In the genomic region with DNA sequence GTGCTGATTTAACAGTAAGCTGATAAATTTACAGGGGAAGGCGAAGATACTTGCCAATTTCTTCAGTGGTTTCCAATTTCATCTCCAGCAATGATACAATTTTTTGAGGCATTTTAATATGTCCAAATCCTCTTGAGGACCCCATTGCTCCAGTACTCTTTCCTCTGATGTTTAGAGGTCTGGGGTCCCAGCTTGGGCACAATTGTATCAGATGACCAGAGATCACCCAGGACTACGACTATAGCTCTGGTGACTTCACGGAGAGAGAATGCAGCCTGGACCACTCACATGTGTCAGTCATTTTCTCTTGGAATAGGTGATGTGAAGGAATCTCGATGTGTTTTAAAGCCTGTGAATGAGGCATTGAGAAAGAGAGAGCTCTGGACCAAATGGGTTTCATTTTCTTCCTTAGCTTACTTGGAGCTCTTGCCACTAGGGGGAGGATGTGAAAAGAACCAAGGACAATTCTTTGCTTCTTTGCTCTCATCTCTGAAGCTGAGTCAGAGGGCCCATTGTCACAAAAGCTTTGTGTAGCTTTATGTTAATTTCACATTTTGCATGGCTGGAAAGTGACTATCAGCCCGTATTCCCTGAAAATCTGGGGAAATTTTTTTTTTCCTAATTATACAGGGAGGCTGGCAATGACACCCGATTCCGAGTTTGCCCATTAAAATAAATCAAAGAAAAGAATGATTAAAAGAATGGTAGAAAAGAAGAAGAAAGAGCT, we compare ENCODE assay signal across 8 cellular contexts. TPM values are rescaled to one million over a fixed set of nuclear protein-coding genes. Genes with fewer than 3 reads are reported as not detected.
DNase-seq lines count a peak whose midpoint lies in the region; ATAC-seq and TF ChIP-seq lines count a peak whose summit lies in the region.

No MANE protein-coding gene starts in this region.

- intact Hi-C loops in CD4-positive, alpha-beta T cell (cut with DNase I, micrococcal nuclease): no loop called here

- DNase-seq in CD4-positive, alpha-beta T cell: no peak
- peak; percentile 46 for DNase-seq in NCI-H2227 treated with DMSO at 0.1 percent for 48 hours (lab: John Stamatoyannopoulos, UW)
- peak; percentile 22 for DNase-seq in activated T-cell treated with anti-CD3 and anti-CD28 coated beads for 24 hours (ENCODE audit: low read depth)
- peak; percentile 51 for DNase-seq in fibroblast of the conjunctiva (ENCODE audit: low read depth)
- DNase-seq in nucleus accumbens (lab: John Stamatoyannopoulos, UW): peak in 37 of 56 donors; percentile 6 to 80 (median 43)
- no peak for DNase-seq in DMS79 treated with DMSO at 0.1 percent for 48 hours (lab: John Stamatoyannopoulos, UW)

- peaks cover 4% of the 10 kb centered on the region for H3K4me1 Mint-ChIP-seq in CD4-positive, alpha-beta T cell (ENCODE audit: low read depth)

- no peaks in the 10 kb centered on the region for H3K36me3 Mint-ChIP-seq in CD4-positive, alpha-beta T cell (ENCODE audit: low read depth)

- CTCF ChIA-PET in CD4-positive, alpha-beta T cell (lab: Charles Lee): interaction anchor here (1.3 to 1.5 kb wide), 4 partner anchors 9 to 31 kb away, joined by 4 to 5 read pairs (median 5); no protein-coding TSS in a partner anchor

- H3K27me3 Mint-ChIP-seq in CD4-positive, alpha-beta T cell: peaks cover 14% of the 10 kb centered on the region

- ATAC-seq in CD4-positive, alpha-beta T cell (ENCODE audit: poor library complexity): peak; percentile 87
- ATAC-seq in GM18517 (IDR thresholded peaks at IDR 0.05; ENCODE audit: unreplicated experiment) (peak; percentile 63), HG03064 (IDR thresholded peaks at IDR 0.05; ENCODE audit: low read depth, unreplicated experiment) (peak; percentile 60)

- H3K4me3 Mint-ChIP-seq in CD4-positive, alpha-beta T cell: peak overlapping the region; percentile 8

- POLR2A ChIA-PET in CD4-positive, alpha-beta T cell (lab: Charles Lee): interaction anchor here (0.6 kb wide), 1 partner anchor 184 kb away, joined by 3 read pairs; no protein-coding TSS in a partner anchor

- H3K9me3 Mint-ChIP-seq in CD4-positive, alpha-beta T cell: no peaks in the 10 kb centered on the region

- no peaks in the 10 kb centered on the region for H3K27me3 ChIP-seq in CD4-positive, alpha-beta T cell (ENCODE audit: control insufficient read depth, insufficient read depth, low read length)

- peak; percentile 71 for TF ChIP-seq CTCF in CD4-positive, alpha-beta T cell (IDR thresholded peaks at IDR 0.05)

- no peak overlapping the region for H3K27ac ChIP-seq in CD4-positive, alpha-beta T cell (ENCODE audit: low read depth, low read length)

- no peaks in the 10 kb centered on the region for H3K9me3 ChIP-seq in CD4-positive, alpha-beta T cell (ENCODE audit: control insufficient read depth, low read length)

- no peak overlapping the region for H3K27ac Mint-ChIP-seq in CD4-positive, alpha-beta T cell

RNA-seq across cellular contexts. Expression of gene CCDC90B, which starts 6.7 kb away (rescaled TPM):
- 10 to 100 TPM; 23.5 to 25.7 TPM for total RNA-seq in CD4-positive, alpha-beta T cell

Comparison
In these comparisons a context has a peak if more than half of its experiments do, and no peak if none do; other contexts are left out.
1. DNase-seq: peak in NCI-H2227 treated with DMSO at 0.1 percent for 48 hours (single experiment), activated T-cell treated with anti-CD3 and anti-CD28 coated beads for 24 hours (single experiment), fibroblast of the conjunctiva (single experiment) and nucleus accumbens (37 of 56); none in CD4-positive, alpha-beta T cell (0 of 10) and DMS79 treated with DMSO at 0.1 percent for 48 hours (single experiment).
2. Peak in every context shown above with its lines, with median percentiles within 50 percentile points of each other: ATAC-seq.